ENCODE assay signal across 22 cellular contexts in the genomic region with DNA sequence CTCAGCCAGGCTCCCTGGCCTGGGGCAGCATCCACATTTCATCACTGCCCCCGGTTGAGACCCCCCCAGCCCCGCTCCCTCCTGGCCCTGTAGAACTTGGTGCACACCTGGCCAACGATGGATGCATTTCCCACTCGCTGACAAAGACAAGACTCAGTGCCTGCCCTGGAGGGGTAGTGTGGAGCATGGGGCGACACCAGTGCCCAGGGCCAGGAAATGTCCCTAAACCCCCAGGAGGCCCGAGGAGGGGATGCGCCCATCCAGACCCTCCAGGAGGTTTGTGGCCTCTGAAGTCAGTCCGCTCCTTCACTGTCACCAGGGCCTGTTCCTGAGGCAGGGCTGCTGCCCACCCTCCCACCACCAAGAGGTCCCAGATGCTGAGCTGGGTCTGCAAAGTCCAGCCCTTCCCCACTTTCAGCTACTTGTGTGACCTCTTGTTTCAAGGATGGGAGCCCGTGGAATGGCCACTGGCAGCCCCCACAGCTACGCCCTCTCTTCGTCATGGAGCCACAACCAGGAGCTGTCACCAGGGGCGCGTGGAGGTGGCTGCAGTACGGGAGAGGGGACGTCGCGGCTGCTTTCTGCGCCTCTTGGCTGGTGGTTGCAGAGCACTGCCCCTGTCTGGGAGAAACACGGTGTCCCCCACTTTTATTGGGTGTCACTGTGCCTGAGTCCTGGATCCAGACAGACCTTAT. TPM values are rescaled to one million over a fixed set of nuclear protein-coding genes. Genes with fewer than 3 reads are reported as not detected.
DNase-seq lines count a peak whose midpoint lies in the region; ATAC-seq and TF ChIP-seq lines count a peak whose summit lies in the region.
"Had no signal": no experiment of that assay in that cellular context is flagged by ENCODE, and none has a peak within 500 bp of the region (broad histone marks: within the 10 kb centered on the region; RNA-seq: fewer than 3 reads in every experiment).

No MANE protein-coding gene starts in this region.

- no peak overlapping the region for H3K4me2 ChIP-seq in osteoblast (ENCODE audit: insufficient read depth, low read length)
- H3K4me2 ChIP-seq: A549; BLaER1 treated with 17β-estradiol and CSF1 and Interleukin-3, amounts not matched to agents 10 nM and 100 nM had no signal

- H3K9me3 ChIP-seq in osteoblast (ENCODE audit: low read depth, low read length) (no peaks in the 10 kb centered on the region), psoas muscle (no peaks in the 10 kb centered on the region)
- H3K9me3 ChIP-seq: A549; BE2C; BLaER1 treated with 17β-estradiol and CSF1 and Interleukin-3, amounts not matched to agents 10 nM and 100 nM had no signal

- no peaks in the 10 kb centered on the region for H3K4me1 ChIP-seq in osteoblast (ENCODE audit: insufficient read depth, low read length)
- H3K4me1 ChIP-seq in psoas muscle = no peaks in the 10 kb centered on the region
- H3K4me1 ChIP-seq: BE2C; BLaER1 treated with 17β-estradiol and CSF1 and Interleukin-3, amounts not matched to agents 10 nM and 100 nM had no signal

- no peaks in the 10 kb centered on the region for H3K36me3 ChIP-seq in osteoblast (ENCODE audit: insufficient read depth, low read length)
- H3K36me3 ChIP-seq in psoas muscle (ENCODE audit: insufficient read depth in 1 of 2, low read depth in 1 of 2) = no peaks in the 10 kb centered on the region
- H3K36me3 ChIP-seq: BE2C; BLaER1 treated with 17β-estradiol and CSF1 and Interleukin-3, amounts not matched to agents 10 nM and 100 nM had no signal

- H3K27me3 ChIP-seq in dorsolateral prefrontal cortex (no peaks in the 10 kb centered on the region), osteoblast (ENCODE audit: insufficient read depth, low read length) (no peaks in the 10 kb centered on the region), psoas muscle (ENCODE audit: insufficient read depth in 3 of 3, low read length in 2 of 3) (peaks cover 0 to 17% (median 0%) of the 10 kb centered on the region in 3 donors)
- H3K27me3 ChIP-seq: BE2C had no signal

- no peak overlapping the region for H3K27ac Mint-ChIP-seq in type B pancreatic cell
- no peak overlapping the region for H3K27ac Mint-ChIP-seq in stimulated activated naive CD8-positive, alpha-beta T cell treated with anti-CD3 and anti-CD28 coated beads, Interleukin-15, amount 100 ng/mL, for 72 hours
- H3K27ac Mint-ChIP-seq: CD14-positive monocyte; CD4-positive, alpha-beta T cell had no signal

- no peak for TF ChIP-seq CTCF in dorsolateral prefrontal cortex (IDR thresholded peaks at IDR 0.05 in 54 of 56, conservative IDR thresholded peaks at IDR 0.05 in 2 of 56; ENCODE audit: low read depth in 1 of 56, partially characterized antibody in 56 of 56)
- no peak for TF ChIP-seq CTCF in osteoblast (IDR thresholded peaks at IDR 0.05; ENCODE audit: extremely low read depth, low read depth, low read length)
- no peak for TF ChIP-seq CTCF in psoas muscle (IDR thresholded peaks at IDR 0.05)
- TF ChIP-seq CTCF in type B pancreatic cell (conservative IDR thresholded peaks at IDR 0.05) = no peak

- ATAC-seq in psoas muscle = no peak
- ATAC-seq in stimulated activated naive CD8-positive, alpha-beta T cell treated with anti-CD3 and anti-CD28 coated beads, Interleukin-15, amount 100 ng/mL, for 72 hours = no peak
- ATAC-seq: HCT116 had no signal

- peak overlapping the region; percentile 29 for H3K27ac ChIP-seq in angular gyrus (ENCODE audit: low read depth, low read length)
- peak overlapping the region in 40 of 59 donors; percentile 4 to 83 (median 68) for H3K27ac ChIP-seq in dorsolateral prefrontal cortex
- H3K27ac ChIP-seq in osteoblast (ENCODE audit: low read depth, low read length) = no peak overlapping the region
- H3K27ac ChIP-seq in psoas muscle = no peak overlapping the region
- H3K27ac ChIP-seq: A549; BLaER1 treated with 17β-estradiol and CSF1 and Interleukin-3, amounts not matched to agents 10 nM and 100 nM; GM23248 had no signal

- H2AFZ ChIP-seq in osteoblast (ENCODE audit: low read length) = no peak overlapping the region
- H2AFZ ChIP-seq: GM23248 had no signal

- no peaks in the 10 kb centered on the region for H3K36me3 Mint-ChIP-seq in type B pancreatic cell
- H3K36me3 Mint-ChIP-seq: CD14-positive monocyte had no signal

- no peak overlapping the region for H3K4me3 Mint-ChIP-seq in type B pancreatic cell
- H3K4me3 Mint-ChIP-seq in stimulated activated naive CD8-positive, alpha-beta T cell treated with anti-CD3 and anti-CD28 coated beads, Interleukin-15, amount 100 ng/mL, for 72 hours = no peak overlapping the region
- H3K4me3 Mint-ChIP-seq: CD14-positive monocyte; CD4-positive, alpha-beta T cell; H9 had no signal

- no peak for DNase-seq in dorsolateral prefrontal cortex
- peak; percentile 60 for DNase-seq in osteoblast (ENCODE audit: insufficient read length, low spot score, missing footprints)
- no peak for DNase-seq in psoas muscle
- no peak for DNase-seq in GF-D8 (lab: John Stamatoyannopoulos, UW)
- DNase-seq in type B pancreatic cell (ENCODE audit: extremely low spot score, unreplicated experiment) = no peak
- DNase-seq in stimulated activated naive CD8-positive, alpha-beta T cell treated with anti-CD3 and anti-CD28 coated beads, Interleukin-15, amount 100 ng/mL, for 72 hours = no peak
- DNase-seq: 8988T; ACHN; AML-193; BE2C; Calu3; CD4-positive, alpha-beta T cell; COR-L47; DMS53; DMS79 treated with DMSO at 0.1 percent for 48 hours; H9 had no signal

- no peaks in the 10 kb centered on the region for H4K20me1 ChIP-seq in osteoblast (ENCODE audit: insufficient read depth, low read length)

- peaks cover 3% of the 10 kb centered on the region for H3K27me3 Mint-ChIP-seq in type B pancreatic cell
- H3K27me3 Mint-ChIP-seq in stimulated activated naive CD8-positive, alpha-beta T cell treated with anti-CD3 and anti-CD28 coated beads, Interleukin-15, amount 100 ng/mL, for 72 hours = peaks cover 15% of the 10 kb centered on the region

- WGBS in psoas muscle, 3 donors = 90 to 93% (median 90%) methylated on average over 19 of the region's 19 CpGs

- intact Hi-C loops in dorsolateral prefrontal cortex (cut with DNase I) (no loop called here), psoas muscle (cut with DNase I) (no loop called here)

- no peaks in the 10 kb centered on the region for H3K9me3 Mint-ChIP-seq in type B pancreatic cell
- no peaks in the 10 kb centered on the region for H3K9me3 Mint-ChIP-seq in stimulated activated naive CD8-positive, alpha-beta T cell treated with anti-CD3 and anti-CD28 coated beads, Interleukin-15, amount 100 ng/mL, for 72 hours
- H3K9me3 Mint-ChIP-seq: CD4-positive, alpha-beta T cell had no signal

- H3K79me2 ChIP-seq in osteoblast (ENCODE audit: insufficient read depth, low read length) = no peaks in the 10 kb centered on the region

- H3K4me3 ChIP-seq in dorsolateral prefrontal cortex (no peak overlapping the region), osteoblast (ENCODE audit: insufficient read depth, low read length) (no peak overlapping the region), psoas muscle (no peak overlapping the region)
- H3K4me3 ChIP-seq: A549; BLaER1 treated with 17β-estradiol and CSF1 and Interleukin-3, amounts not matched to agents 10 nM and 100 nM; GM23248 had no signal

- H3K4me1 Mint-ChIP-seq in type B pancreatic cell (ENCODE audit: unreplicated experiment) = peaks cover under 1% of the 10 kb centered on the region
- no peaks in the 10 kb centered on the region for H3K4me1 Mint-ChIP-seq in stimulated activated naive CD8-positive, alpha-beta T cell treated with anti-CD3 and anti-CD28 coated beads, Interleukin-15, amount 100 ng/mL, for 72 hours
- H3K4me1 Mint-ChIP-seq: CD14-positive monocyte had no signal

RNA-seq across cellular contexts. Expression of gene AJAP1, which starts 35.7 kb away (rescaled TPM):
- total RNA-seq in dorsolateral prefrontal cortex = 10 to 100 TPM; 21.7 to 74.9 (median 55.1) TPM
- total RNA-seq in osteoblast = 0.29 and 1.1 TPM in 2 replicates
- 1 to 10 TPM in 1 of 4 donors, under 1 TPM in 3; 0.04 to 1.4 (median 0.22) TPM for total RNA-seq in psoas muscle
- polyA plus RNA-seq in psoas muscle = under 1 TPM; under 0.01 to 0.11 (median 0.01) TPM
- 4.8 and 9.5 TPM in 2 replicates for total RNA-seq in type B pancreatic cell (ENCODE audit: low replicate concordance)
- total RNA-seq: Calu3 had no signal
- polyA plus RNA-seq: A549, CD14-positive monocyte had no signal

Comparison
In these comparisons a context has a peak if more than half of its experiments do, and no peak if none do; other contexts are left out.
1. H3K27ac ChIP-seq: peak in angular gyrus (single experiment) and dorsolateral prefrontal cortex (40 of 59); none in osteoblast (single experiment) and psoas muscle (single experiment).